Comparison of ENCODE assay signal across 12 cellular contexts in genomic region chr5:177520906-177521513, GRCh38. TPM values are rescaled to one million over a fixed set of nuclear protein-coding genes. Genes with fewer than 3 reads are reported as not detected.
DNase-seq lines count a peak whose midpoint lies in the region; ATAC-seq and TF ChIP-seq lines count a peak whose summit lies in the region.
"Had no signal": no experiment of that assay in that cellular context is flagged by ENCODE, and none has a peak within 500 bp of the region (broad histone marks: within the 10 kb centered on the region; RNA-seq: fewer than 3 reads in every experiment).

No MANE protein-coding gene starts in this region.

- H3K56ac ChIP-seq in H9 (ENCODE audit: insufficient read length, low read depth, low read length) = no peak overlapping the region

- H3K23me2 ChIP-seq in H9 (ENCODE audit: insufficient read length, low read depth, low read length, poor library complexity, severe bottlenecking) = peaks cover 4% of the 10 kb centered on the region

- no peak overlapping the region for H2BK120ac ChIP-seq in H9 (ENCODE audit: low read depth, low read length, poor library complexity, severe bottlenecking)

- peaks cover 29% of the 10 kb centered on the region for H3K4me1 ChIP-seq in CD4-positive, CD25-positive, alpha-beta regulatory T cell (ENCODE audit: control insufficient read depth, insufficient read depth, low read length, poor library complexity, severe bottlenecking)
- H3K4me1 ChIP-seq in H9 (ENCODE audit: insufficient read depth, low read length) (no peaks in the 10 kb centered on the region), left lung (peaks cover 4 to 16% of the 10 kb centered on the region in 2 donors)

- H3K9me3 ChIP-seq in CD4-positive, CD25-positive, alpha-beta regulatory T cell (ENCODE audit: control insufficient read depth in 2 of 2, low read length in 2 of 2) = no peaks in the 10 kb centered on the region
- no peaks in the 10 kb centered on the region for H3K9me3 ChIP-seq in H9 (ENCODE audit: control insufficient read depth, low read depth, low read length)
- H3K9me3 ChIP-seq in left lung = no peaks in the 10 kb centered on the region

- no peak overlapping the region for H4K8ac ChIP-seq in H9 (replicated peaks; ENCODE audit: insufficient read length, low read depth, low read length)

- no peak overlapping the region for H3K9ac ChIP-seq in H9 (ENCODE audit: extremely low read depth, insufficient read length, low read length)

- no peak overlapping the region for H2BK20ac ChIP-seq in H9 (ENCODE audit: low read depth, low read length, poor library complexity, severe bottlenecking)

- H3K4ac ChIP-seq in H9 (ENCODE audit: low read depth, low read length) = no peak overlapping the region

- H3K27me3 Mint-ChIP-seq in CD4-positive, CD25-positive, alpha-beta regulatory T cell = no peaks in the 10 kb centered on the region
- H3K27me3 Mint-ChIP-seq in H9 (ENCODE audit: low read depth) (peaks cover 3% of the 10 kb centered on the region; the same call in 1 of the 2 replicates), naive B cell (no peaks in the 10 kb centered on the region)
- no peaks in the 10 kb centered on the region for H3K27me3 Mint-ChIP-seq in activated T-helper 2 cell treated with anti-CD3 and anti-CD28 coated beads, Interferon-gamma antibody, Interleukin-2, Interleukin-4, amounts not matched to agents 10 μg/mL and 5 μg/mL and 100 μg/mL, durations not matched to agents 14 hours and 24 hours and 36 hours (ENCODE audit: low read depth)

- no peak overlapping the region for H2BK5ac ChIP-seq in H9 (ENCODE audit: insufficient read length, low read length)

- H3K27me3 ChIP-seq in CD4-positive, CD25-positive, alpha-beta regulatory T cell (ENCODE audit: control insufficient read depth, insufficient read depth, low read length) = no peaks in the 10 kb centered on the region
- H3K27me3 ChIP-seq in H9 (ENCODE audit: insufficient read depth, low read length) = no peaks in the 10 kb centered on the region
- H3K27me3 ChIP-seq in left lung = no peaks in the 10 kb centered on the region

- H3K36me3 ChIP-seq in CD4-positive, CD25-positive, alpha-beta regulatory T cell (ENCODE audit: control insufficient read depth, insufficient read depth, low read length) = peaks cover 28% of the 10 kb centered on the region
- H3K36me3 ChIP-seq in left lung = peaks cover 0 to 67% of the 10 kb centered on the region in 2 donors

- peaks cover under 1% of the 10 kb centered on the region; the same call in 1 of the 2 replicates for H3K79me2 ChIP-seq in H9 (ENCODE audit: insufficient read depth, low read length)

- no peak for DNase-seq in CD4-positive, CD25-positive, alpha-beta regulatory T cell
- DNase-seq in H9 (no peak), naive B cell (no peak), NCI-H1436 (lab: John Stamatoyannopoulos, UW) (no peak), left lung (no peak), NCI-H1092 (lab: John Stamatoyannopoulos, UW) (no peak)
- no peak for DNase-seq in activated T-helper 2 cell treated with anti-CD3 and anti-CD28 coated beads, Interferon-gamma antibody, Interleukin-2, Interleukin-4, amounts not matched to agents 10 μg/mL and 5 μg/mL and 100 μg/mL, durations not matched to agents 14 hours and 24 hours and 36 hours (ENCODE audit: low spot score)
- DNase-seq: activated effector memory CD4-positive, alpha-beta T cell treated with Interleukin-2 at 50 U/mL for 16 hours; DMS79 treated with DMSO at 0.1 percent for 48 hours; NCI-H82; occipital lobe had no signal

- H3K36me3 Mint-ChIP-seq in CD4-positive, CD25-positive, alpha-beta regulatory T cell = peaks cover 8% of the 10 kb centered on the region
- H3K36me3 Mint-ChIP-seq in H9 (ENCODE audit: insufficient read depth in 1 of 3, low read depth in 3 of 3) = peaks cover 30 to 55% (median 51%) of the 10 kb centered on the region in 3 experiments
- H3K36me3 Mint-ChIP-seq in activated T-helper 2 cell treated with anti-CD3 and anti-CD28 coated beads, Interferon-gamma antibody, Interleukin-2, Interleukin-4, amounts not matched to agents 10 μg/mL and 5 μg/mL and 100 μg/mL, durations not matched to agents 14 hours and 24 hours and 36 hours (ENCODE audit: low read depth) = peaks cover 40% of the 10 kb centered on the region
- H3K36me3 Mint-ChIP-seq in naive B cell = peaks cover 0 to 8% of the 10 kb centered on the region in 2 donors

- no peak for ATAC-seq in CD4-positive, CD25-positive, alpha-beta regulatory T cell (ENCODE audit: low read depth in 2 of 2)
- ATAC-seq in naive B cell (ENCODE audit: low read depth in 2 of 2) (no peak), GM19452 (IDR thresholded peaks at IDR 0.05; ENCODE audit: unreplicated experiment) (no peak), left lung (no peak)

- no peak overlapping the region for H4K91ac ChIP-seq in H9 (ENCODE audit: insufficient read length, low read depth, low read length)

- no peak overlapping the region for H4K5ac ChIP-seq in H9 (ENCODE audit: insufficient read length, low read depth, low read length)

- H2AFZ ChIP-seq in H9 (ENCODE audit: low read length) = no peak overlapping the region

- H3K4me2 ChIP-seq in H9 (ENCODE audit: insufficient read depth, insufficient read length, low read length) = no peak overlapping the region

- WGBS in H9 (ENCODE audit: extremely low coverage, insufficient read length, low lambda C conversion rate) = no CpG with 5 or more reads among the region's 2 CpGs

- peaks cover 1% of the 10 kb centered on the region for H3K79me1 ChIP-seq in H9 (ENCODE audit: insufficient read depth, low read depth, low read length, poor library complexity, severe bottlenecking)

- H2BK12ac ChIP-seq in H9 (ENCODE audit: insufficient read length, low read depth, low read length) = no peak overlapping the region

- H3K4me3 Mint-ChIP-seq in CD4-positive, CD25-positive, alpha-beta regulatory T cell = peak overlapping the region in 2 of 4 donors; percentile 16 to 64
- H3K4me3 Mint-ChIP-seq in H9 = no peak overlapping the region
- no peak overlapping the region for H3K4me3 Mint-ChIP-seq in activated T-helper 2 cell treated with anti-CD3 and anti-CD28 coated beads, Interferon-gamma antibody, Interleukin-2, Interleukin-4, amounts not matched to agents 10 μg/mL and 5 μg/mL and 100 μg/mL, durations not matched to agents 14 hours and 24 hours and 36 hours (ENCODE audit: low read depth)
- peak overlapping the region in 1 of 8 donors; percentile 73 for H3K4me3 Mint-ChIP-seq in naive B cell

- H2BK15ac ChIP-seq in H9 (ENCODE audit: low read depth, low read length) = no peak overlapping the region

- H3K4me1 Mint-ChIP-seq in CD4-positive, CD25-positive, alpha-beta regulatory T cell = peaks cover 0 to 47% (median 17%) of the 10 kb centered on the region in 4 donors
- H3K4me1 Mint-ChIP-seq in H9 = peaks cover 6 to 8% of the 10 kb centered on the region in 2 experiments
- peaks cover 17% of the 10 kb centered on the region for H3K4me1 Mint-ChIP-seq in activated T-helper 2 cell treated with anti-CD3 and anti-CD28 coated beads, Interferon-gamma antibody, Interleukin-2, Interleukin-4, amounts not matched to agents 10 μg/mL and 5 μg/mL and 100 μg/mL, durations not matched to agents 14 hours and 24 hours and 36 hours (ENCODE audit: low read depth)
- H3K4me1 Mint-ChIP-seq in naive B cell = peaks cover 33 to 45% (median 40%) of the 10 kb centered on the region in 3 donors

- no peak overlapping the region for H3K4me3 ChIP-seq in CD4-positive, CD25-positive, alpha-beta regulatory T cell (ENCODE audit: low read depth, low read length)
- no peak overlapping the region for H3K4me3 ChIP-seq in left lung

- intact Hi-C loops in activated T-helper 2 cell treated with anti-CD3 and anti-CD28 coated beads, Interferon-gamma antibody, Interleukin-2, Interleukin-4, amounts not matched to agents 10 μg/mL and 5 μg/mL and 100 μg/mL, durations not matched to agents 14 hours and 24 hours and 36 hours (cut with micrococcal nuclease) = no loop called here
- intact Hi-C loops in left lung (cut with DNase I) = no loop called here

- H3K23ac ChIP-seq in H9 (ENCODE audit: insufficient read length, low read depth, low read length) = no peak overlapping the region

- H4K20me1 ChIP-seq in H9 (ENCODE audit: control insufficient read depth, insufficient read depth, insufficient read length) = no peaks in the 10 kb centered on the region

- no peak overlapping the region for H3K14ac ChIP-seq in H9 (ENCODE audit: insufficient read depth, low read length)

- H3T11ph ChIP-seq in H9 (ENCODE audit: low read length) = no peak overlapping the region

- H3K9me3 Mint-ChIP-seq in CD4-positive, CD25-positive, alpha-beta regulatory T cell = peaks cover 0 to 2% (median 0%) of the 10 kb centered on the region in 7 donors
- peaks cover 0 to 3% of the 10 kb centered on the region in 2 experiments; a peak in 1 of 5 replicates for H3K9me3 Mint-ChIP-seq in H9
- H3K9me3 Mint-ChIP-seq in activated T-helper 2 cell treated with anti-CD3 and anti-CD28 coated beads, Interferon-gamma antibody, Interleukin-2, Interleukin-4, amounts not matched to agents 10 μg/mL and 5 μg/mL and 100 μg/mL, durations not matched to agents 14 hours and 24 hours and 36 hours = no peaks in the 10 kb centered on the region
- H3K9me3 Mint-ChIP-seq in naive B cell = no peaks in the 10 kb centered on the region

- no peak overlapping the region for H2AK5ac ChIP-seq in H9 (ENCODE audit: insufficient read length, low read length)

- no peak overlapping the region for H3K27ac ChIP-seq in CD4-positive, CD25-positive, alpha-beta regulatory T cell (ENCODE audit: insufficient read depth, low read length, poor library complexity, severe bottlenecking)
- H3K27ac ChIP-seq in H9 (ENCODE audit: insufficient read length, low read depth, low read length) (no peak overlapping the region), left lung (no peak overlapping the region)

- no peak overlapping the region for H3K18ac ChIP-seq in H9 (ENCODE audit: insufficient read length, low read depth, low read length)

- peak overlapping the region in 2 of 3 donors; percentile 46 to 62 for H3K27ac Mint-ChIP-seq in CD4-positive, CD25-positive, alpha-beta regulatory T cell
- H3K27ac Mint-ChIP-seq in H9 (peak overlapping the region in 1 of 3 experiments; percentile 83; a peak in 1 of 7 replicates), naive B cell (peak overlapping the region in 4 of 6 donors; percentile 24 to 83 (median 64))
- H3K27ac Mint-ChIP-seq in activated T-helper 2 cell treated with anti-CD3 and anti-CD28 coated beads, Interferon-gamma antibody, Interleukin-2, Interleukin-4, amounts not matched to agents 10 μg/mL and 5 μg/mL and 100 μg/mL, durations not matched to agents 14 hours and 24 hours and 36 hours = peak overlapping the region; percentile 38

- TF ChIP-seq CTCF in H9 (conservative IDR thresholded peaks at IDR 0.05) (peak; percentile 48), left lung (IDR thresholded peaks at IDR 0.05) (no peak)

RNA-seq across cellular contexts. Expression of gene DDX41, which starts 4.2 kb away (rescaled TPM):
- total RNA-seq in CD4-positive, CD25-positive, alpha-beta regulatory T cell = 73.2 TPM
- 10 to 100 TPM; 41.8 to 48.9 (median 46.0) TPM for polyA plus RNA-seq in CD4-positive, CD25-positive, alpha-beta regulatory T cell
- total RNA-seq in H9 (2021) (125 and 133 TPM in 2 replicates), left lung (10 to 100 TPM; 65.9 to 86.7 TPM)
- 138 and 144 TPM in 2 replicates for total RNA-seq in activated T-helper 2 cell treated with anti-CD3 and anti-CD28 coated beads, Interferon-gamma antibody, Interleukin-2, Interleukin-4, amounts not matched to agents 10 μg/mL and 5 μg/mL and 100 μg/mL, durations not matched to agents 14 hours and 24 hours and 36 hours
- polyA plus RNA-seq in naive B cell (ENCODE audit: low read depth in 6 of 6) = 10 to 100 TPM; 25.8 to 72.8 (median 43.0) TPM

RNA-seq across cellular contexts. Expression of gene DOK3, which starts 11.4 kb away (rescaled TPM):
- total RNA-seq in CD4-positive, CD25-positive, alpha-beta regulatory T cell = 1.5 TPM
- under 1 TPM in 2 of 4 donors, not detected in 2; 0.13 to 0.17 TPM for polyA plus RNA-seq in CD4-positive, CD25-positive, alpha-beta regulatory T cell
- total RNA-seq in H9 (2021) (15.9 and 16.4 TPM in 2 replicates), left lung (10 to 100 TPM; 18.2 to 90.5 TPM)
- 3.3 and 4.9 TPM in 2 replicates for total RNA-seq in activated T-helper 2 cell treated with anti-CD3 and anti-CD28 coated beads, Interferon-gamma antibody, Interleukin-2, Interleukin-4, amounts not matched to agents 10 μg/mL and 5 μg/mL and 100 μg/mL, durations not matched to agents 14 hours and 24 hours and 36 hours
- polyA plus RNA-seq in naive B cell (ENCODE audit: low read depth in 6 of 6) = 10 to 100 TPM; 12.7 to 47.7 (median 38.1) TPM

RNA-seq across cellular contexts. Expression of gene PDLIM7, which starts 23.6 kb away (rescaled TPM):
- 7.8 TPM for total RNA-seq in CD4-positive, CD25-positive, alpha-beta regulatory T cell
- polyA plus RNA-seq in CD4-positive, CD25-positive, alpha-beta regulatory T cell = 1 to 10 TPM; 1.6 to 2.7 (median 2.5) TPM
- 134 and 137 TPM in 2 replicates for total RNA-seq in H9 (2021)
- total RNA-seq in activated T-helper 2 cell treated with anti-CD3 and anti-CD28 coated beads, Interferon-gamma antibody, Interleukin-2, Interleukin-4, amounts not matched to agents 10 μg/mL and 5 μg/mL and 100 μg/mL, durations not matched to agents 14 hours and 24 hours and 36 hours = 85.4 and 86.9 TPM in 2 replicates
- polyA plus RNA-seq in naive B cell (ENCODE audit: low read depth in 6 of 6) = 1 to 10 TPM; 1.5 to 6.0 (median 3.9) TPM
- total RNA-seq in left lung = 100 to 1,000 TPM; 107 to 141 TPM

RNA-seq across cellular contexts. Expression of gene FAM193B, which starts 33.4 kb away (rescaled TPM):
- total RNA-seq in CD4-positive, CD25-positive, alpha-beta regulatory T cell = 179 TPM
- 1 to 10 TPM; 2.8 to 4.1 (median 3.5) TPM for polyA plus RNA-seq in CD4-positive, CD25-positive, alpha-beta regulatory T cell
- 65.0 and 71.5 TPM in 2 replicates for total RNA-seq in H9 (2021)
- 75.8 and 81.0 TPM in 2 replicates for total RNA-seq in activated T-helper 2 cell treated with anti-CD3 and anti-CD28 coated beads, Interferon-gamma antibody, Interleukin-2, Interleukin-4, amounts not matched to agents 10 μg/mL and 5 μg/mL and 100 μg/mL, durations not matched to agents 14 hours and 24 hours and 36 hours
- 1 to 10 TPM; 2.9 to 6.8 (median 4.6) TPM for polyA plus RNA-seq in naive B cell (ENCODE audit: low read depth in 6 of 6)
- 10 to 100 TPM; 64.3 to 73.9 TPM for total RNA-seq in left lung

RNA-seq across cellular contexts. Expression of gene DBN1, which starts 47.6 kb away (rescaled TPM):
- total RNA-seq in CD4-positive, CD25-positive, alpha-beta regulatory T cell = 2.3 TPM
- polyA plus RNA-seq in CD4-positive, CD25-positive, alpha-beta regulatory T cell = under 1 TPM in 1 of 4 donors, not detected in 3; 0.13 TPM
- total RNA-seq in H9 (2021) = 339 and 340 TPM in 2 replicates
- 28.7 and 32.9 TPM in 2 replicates for total RNA-seq in activated T-helper 2 cell treated with anti-CD3 and anti-CD28 coated beads, Interferon-gamma antibody, Interleukin-2, Interleukin-4, amounts not matched to agents 10 μg/mL and 5 μg/mL and 100 μg/mL, durations not matched to agents 14 hours and 24 hours and 36 hours
- polyA plus RNA-seq in naive B cell (ENCODE audit: low read depth in 6 of 6) = 1 to 10 TPM in 1 of 6 donors, under 1 TPM in 3, not detected in 2; 0.31 to 1.9 (median 0.65) TPM
- 10 to 100 TPM; 43.2 to 83.1 TPM for total RNA-seq in left lung
